In genomic region chr21:30282850-30283249, GRCh38 we compare ENCODE assay signal across 35 cellular contexts. TPM values are rescaled to one million over a fixed set of nuclear protein-coding genes. Genes with fewer than 3 reads are reported as not detected.
"Had no signal": no experiment of that assay in that cellular context is flagged by ENCODE, and none has a peak within 500 bp of the region (broad histone marks: within the 10 kb centered on the region; RNA-seq: fewer than 3 reads in every experiment).

Gene KRTAP24-1, minus strand, starts transcription at chr21:30282950. Its CDS starts 18 bp downstream, at chr21:30282932.

- H2AFZ ChIP-seq: PC-9 had no signal

- ATAC-seq: Panc1, Right ventricle myocardium inferior, SK-N-SH treated with all-trans-retinoic acid at 6 μM for 48 hours, T-cell had no signal

- DNase-seq: Karpas-422, MM.1S, MV-4-11, NCI-H1092, NCI-H1105, NCI-H1417 treated with DMSO at 0.1 percent for 48 hours, NCI-H1436 treated with DMSO at 0.1 percent for 48 hours, NCI-H1694 treated with DMSO at 0.1 percent for 48 hours, NCI-H187 treated with DMSO at 0.1 percent for 48 hours, NCI-H2029 treated with DMSO at 0.1 percent for 48 hours, NCI-H2081 treated with DMSO at 0.1 percent for 48 hours, NCI-H2107, NCI-H2171, NCI-H226, NCI-H446 treated with DMSO at 0.1 percent for 48 hours, NCI-H510A, NCI-H526, NCI-H748 treated with DMSO at 0.1 percent for 48 hours, PC-9, SHP77, SIG-M5, SJCRH30, T-cell had no signal

- H3K4me2 ChIP-seq: KMS-11, PC-9 had no signal

- H3K4me3 ChIP-seq: PC-9, SJCRH30, SK-N-MC had no signal

- H3K9me3 ChIP-seq: SJCRH30 had no signal

- H3K27ac ChIP-seq: KMS-11, PC-9, RWPE1, SJCRH30, SK-N-MC had no signal

- H3K4me1 ChIP-seq: SJCRH30 had no signal

- H3K9ac ChIP-seq: KMS-11 had no signal

- FAIRE-seq: RCC 7860 had no signal

- H3K36me3 ChIP-seq: SJCRH30 had no signal

RNA-seq across cellular contexts. Expression of gene KRTAP24-1, which starts in this region (rescaled TPM):
- total RNA-seq: LHCN-M2, MCF 10A, OCI-LY7, PC-9, Right ventricle myocardium inferior, RPMI7951, SJCRH30, SK-MEL-5, T-cell had no signal
